In genomic region chr10:6522230-6522629, GRCh38 we compare ENCODE assay signal across 17 cellular contexts.
"Had no signal": no experiment of that assay in that cellular context is flagged by ENCODE, and none has a peak within 500 bp of the region (broad histone marks: within the 10 kb centered on the region; RNA-seq: fewer than 3 reads in every experiment).

No MANE protein-coding gene starts in this region.

- DNase-seq: activated CD4-positive, alpha-beta T cell treated with anti-CD3 and anti-CD28 coated beads, Interleukin-2, amount 50 U/mL, for 1 hour; activated CD4-positive, CD25-positive, alpha-beta regulatory T cell; activated gamma-delta T cell; activated naive CD8-positive, alpha-beta T cell treated with anti-CD3 and anti-CD28 coated beads, Interleukin-2, amount 50 U/mL, for 24 hours; activated T-cell treated with anti-CD3 and anti-CD28 coated beads, Interleukin-2, amount 50 U/mL, for 1 hour; central memory CD4-positive, alpha-beta T cell; effector CD4-positive, alpha-beta T cell; hippocampal formation; nephron progenitor cell; right lobe of liver; T-helper 17 cell; tibial artery had no signal

- H3K27me3 ChIP-seq: right lobe of liver, tibial artery, vagina had no signal

- H3K9me3 ChIP-seq: prostate gland, right lobe of liver, tibial artery, vagina had no signal

- H3K4me1 ChIP-seq: prostate gland, right lobe of liver, tibial artery, vagina had no signal

- H3K27ac ChIP-seq: coronary artery, prostate gland, right lobe of liver, tibial artery, vagina had no signal

- H3K27me3 Mint-ChIP-seq: activated naive CD8-positive, alpha-beta T cell treated with anti-CD3 and anti-CD28 coated beads, Interleukin-2, amount 50 U/mL, for 24 hours; T-helper 17 cell had no signal

- H3K4me3 Mint-ChIP-seq: activated naive CD8-positive, alpha-beta T cell treated with anti-CD3 and anti-CD28 coated beads, Interleukin-2, amount 50 U/mL, for 24 hours; memory B cell; nephron progenitor cell; stimulated activated memory B cell treated with anti-CD40 and anti-IgM and Interleukin-4, amounts not matched to agents 10 μg/mL and 1 μg/mL and 100 μg/mL, for 72 hours; T-helper 17 cell had no signal

- H3K36me3 ChIP-seq: prostate gland, right lobe of liver, tibial artery, vagina had no signal

- H3K4me3 ChIP-seq: coronary artery, prostate gland, right lobe of liver, tibial artery, vagina had no signal

- H3K27ac Mint-ChIP-seq: activated naive CD8-positive, alpha-beta T cell treated with anti-CD3 and anti-CD28 coated beads, Interleukin-2, amount 50 U/mL, for 24 hours; memory B cell; nephron progenitor cell; stimulated activated memory B cell treated with anti-CD40 and anti-IgM and Interleukin-4, amounts not matched to agents 10 μg/mL and 1 μg/mL and 100 μg/mL, for 72 hours; T-helper 17 cell had no signal

- H3K36me3 Mint-ChIP-seq: memory B cell; stimulated activated memory B cell treated with anti-CD40 and anti-IgM and Interleukin-4, amounts not matched to agents 10 μg/mL and 1 μg/mL and 100 μg/mL, for 72 hours had no signal

- H3K4me1 Mint-ChIP-seq: memory B cell; stimulated activated memory B cell treated with anti-CD40 and anti-IgM and Interleukin-4, amounts not matched to agents 10 μg/mL and 1 μg/mL and 100 μg/mL, for 72 hours had no signal

- H3K9me3 Mint-ChIP-seq: activated naive CD8-positive, alpha-beta T cell treated with anti-CD3 and anti-CD28 coated beads, Interleukin-2, amount 50 U/mL, for 24 hours; memory B cell; nephron progenitor cell; stimulated activated memory B cell treated with anti-CD40 and anti-IgM and Interleukin-4, amounts not matched to agents 10 μg/mL and 1 μg/mL and 100 μg/mL, for 72 hours had no signal

- ATAC-seq: activated naive CD8-positive, alpha-beta T cell treated with anti-CD3 and anti-CD28 coated beads, Interleukin-2, amount 50 U/mL, for 24 hours; right lobe of liver; stimulated activated memory B cell treated with anti-CD40 and anti-IgM and Interleukin-4, amounts not matched to agents 10 μg/mL and 1 μg/mL and 100 μg/mL, for 72 hours; T-helper 17 cell had no signal
